Comparison of ENCODE assay signal across 8 cellular contexts in the genomic region with DNA sequence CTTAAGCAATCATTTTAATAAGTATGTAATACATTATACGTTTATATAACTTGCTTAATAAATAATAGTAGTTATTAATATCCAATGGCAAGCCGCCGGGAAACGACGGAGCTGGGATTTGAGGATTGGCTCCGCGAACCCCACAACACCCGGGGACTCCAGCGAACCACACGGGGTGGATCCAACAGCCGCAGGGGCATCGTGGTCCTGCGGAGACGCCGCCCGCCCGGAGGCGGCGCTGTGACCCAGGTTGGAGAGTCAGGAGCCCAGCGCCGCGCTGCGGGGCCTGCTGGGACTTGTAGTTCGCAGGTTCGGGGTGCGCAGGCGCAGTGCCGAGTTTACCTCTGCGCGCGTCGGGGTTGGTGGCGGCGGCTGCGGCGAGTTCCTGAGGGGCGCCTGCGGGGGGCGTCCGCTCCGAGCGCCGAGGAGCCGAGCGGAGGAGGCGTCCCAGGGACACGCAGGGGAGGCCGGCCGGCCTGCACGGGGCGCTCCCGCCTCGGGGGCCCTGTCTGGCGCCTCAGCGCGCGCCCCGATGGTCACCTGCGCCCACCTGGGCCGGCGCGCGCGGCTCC. TPM values are rescaled to one million over a fixed set of nuclear protein-coding genes. Genes with fewer than 3 reads are reported as not detected.
DNase-seq lines count a peak whose midpoint lies in the region; ATAC-seq and TF ChIP-seq lines count a peak whose summit lies in the region.

Gene ZNF554, plus strand, starts transcription at position 329 of the 572 bp plus-strand sequence. Its CDS starts 204 bp downstream, at position 533.

- peaks cover 15% of the 10 kb centered on the region for H3K36me3 ChIP-seq in mesodermal cell (ENCODE audit: control insufficient read depth, insufficient read depth, low read length)

- H3K4me3 ChIP-seq in mesodermal cell (ENCODE audit: extremely low read depth, insufficient read depth, low read length, poor library complexity, severe bottlenecking) = peak within 1 kb of the TSS; percentile 72

- H3K4me1 ChIP-seq in mesodermal cell (ENCODE audit: control insufficient read depth, insufficient read depth, low read length, poor library complexity, severe bottlenecking) = no peaks in the 10 kb centered on the region

- H3K27ac ChIP-seq in mesodermal cell (ENCODE audit: low read depth, low read length, severe bottlenecking) = no peak within 1 kb of the TSS

- peak; percentile 95 for DNase-seq in Calu3
- DNase-seq in HUDEP-2 (lab: John Stamatoyannopoulos, UW; ENCODE audit: unreplicated experiment in 76 of 76) = peak in 75 of 76 experiments; percentile 42 to 99 (median 97)
- DNase-seq in NOMO-1 treated with DMSO at 0.1 percent for 48 hours (lab: John Stamatoyannopoulos, UW; ENCODE audit: unreplicated experiment) = peak; percentile 88
- DNase-seq in activated CD8-positive, alpha-beta memory T cell treated with anti-CD3 and anti-CD28 coated beads, Interleukin-2, amount 50 U/mL, for 1 hour (ENCODE audit: extremely low read depth) = peak; percentile 96
- peak; percentile 100 for DNase-seq in endothelial cell (ENCODE audit: low spot score)
- DNase-seq in stimulated activated CD8-positive, alpha-beta memory T cell treated with anti-CD3 and anti-CD28 coated beads, Interleukin-15, amount 100 ng/mL, for 24 hours (ENCODE audit: low read depth) = peak; percentile 97

- WGBS in mesodermal cell (ENCODE audit: insufficient coverage in 2 of 2), 2 experiments = 0 to 1% methylated on average over 31 to 62 of the region's 64 CpGs

- H3K36me3 Mint-ChIP-seq in Calu3 (ENCODE audit: insufficient read depth, unreplicated experiment) = peaks cover 34% of the 10 kb centered on the region
- H3K36me3 Mint-ChIP-seq in endothelial cell (ENCODE audit: low read depth, unreplicated experiment) = peaks cover 14% of the 10 kb centered on the region

- H3K9me3 Mint-ChIP-seq in Calu3 (ENCODE audit: low read depth, unreplicated experiment) = no peaks in the 10 kb centered on the region
- no peaks in the 10 kb centered on the region for H3K9me3 Mint-ChIP-seq in endothelial cell (ENCODE audit: unreplicated experiment)

- H3K4me1 Mint-ChIP-seq in Calu3 (ENCODE audit: low read depth, unreplicated experiment) (peaks cover 7% of the 10 kb centered on the region), endothelial cell (ENCODE audit: unreplicated experiment) (no peaks in the 10 kb centered on the region)

- no TSS peak for BruUV-seq in Calu3 (replicated peaks; lab: Mats Ljungman, UMichigan)

- H3K27me3 Mint-ChIP-seq in Calu3 (ENCODE audit: unreplicated experiment) (no peaks in the 10 kb centered on the region), endothelial cell (ENCODE audit: unreplicated experiment) (peaks cover 11% of the 10 kb centered on the region)

- peaks cover 5% of the 10 kb centered on the region for H3K9me3 ChIP-seq in mesodermal cell (ENCODE audit: control insufficient read depth, low read length)

- CTCF ChIA-PET in Calu3 (lab: Charles Lee) = no interaction called here

- H3K27ac Mint-ChIP-seq in Calu3 (ENCODE audit: unreplicated experiment) (no peak within 1 kb of the TSS), endothelial cell (ENCODE audit: unreplicated experiment) (no peak within 1 kb of the TSS)

- H3K4me3 Mint-ChIP-seq in Calu3 (ENCODE audit: low read depth, unreplicated experiment) (peak within 1 kb of the TSS; percentile 72), endothelial cell (ENCODE audit: unreplicated experiment) (peak within 1 kb of the TSS; percentile 94)

- intact Hi-C loops in Calu3 (cut with micrococcal nuclease; ENCODE audit: unreplicated experiment) = no loop called here

- TF ChIP-seq CTCF in Calu3 (IDR thresholded peaks at IDR 0.05; ENCODE audit: unreplicated experiment) (peak; percentile 65), endothelial cell (IDR thresholded peaks at IDR 0.05; ENCODE audit: unreplicated experiment) (peak; percentile 97)

- peak; percentile 85 for ATAC-seq in GM21381 (IDR thresholded peaks at IDR 0.05; ENCODE audit: unreplicated experiment)

RNA-seq across cellular contexts. Expression of gene ZNF554, which starts in this region (rescaled TPM):
- total RNA-seq in Calu3 (2022) = 4.3 and 4.9 TPM in 2 replicates
- total RNA-seq in endothelial cell (ENCODE audit: unreplicated experiment) = 9.0 TPM
- polyA plus RNA-seq in mesodermal cell (2013, experiment 1 of 2) = 5.1 TPM
- 5.1 TPM for polyA plus RNA-seq in mesodermal cell (2013, experiment 2 of 2)
